1 cellular context compared by ENCODE assay signal in the genomic region with DNA sequence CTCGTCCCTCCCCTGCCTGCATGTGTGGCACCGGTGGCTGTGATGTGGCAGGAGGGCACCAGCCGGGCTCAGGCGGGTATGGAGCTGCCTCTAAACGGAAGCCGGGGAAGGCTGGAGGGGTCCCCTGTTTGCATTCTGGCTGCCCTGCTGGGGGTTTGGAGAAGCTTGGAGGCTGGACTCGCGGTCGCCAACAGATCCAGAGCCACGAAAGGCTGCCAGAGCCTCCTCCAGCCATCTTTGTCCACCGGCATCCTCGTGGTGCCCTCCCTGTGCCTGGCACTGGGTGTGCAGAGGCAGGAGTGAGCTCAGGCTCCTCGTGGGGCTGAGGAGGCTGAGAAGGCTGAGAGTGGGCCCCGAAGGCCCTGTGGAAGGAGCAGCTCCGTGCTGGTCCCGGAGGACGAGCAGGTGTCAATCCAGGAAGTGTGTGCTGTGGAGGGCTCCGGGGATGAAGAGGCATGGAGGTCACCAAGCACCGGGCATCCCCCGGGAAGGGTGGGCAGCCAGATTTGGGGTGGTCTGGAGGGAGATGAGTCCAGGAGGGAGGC.
TF ChIP-seq lines count a peak whose summit lies in the region.

No MANE protein-coding gene starts in this region.

TF ChIP-seq in H1, 55 proteins besides CTCF, POLR2A, EP300 and RAD21:
- no peak for TF ChIP-seq SRF (IDR thresholded peaks at IDR 0.05; ENCODE audit: low read depth, low read length)
- no peak for TF ChIP-seq SIX5 (IDR thresholded peaks at IDR 0.05; ENCODE audit: low read depth, low read length)
